Comparison of ENCODE assay signal across 8 cellular contexts in the genomic region with DNA sequence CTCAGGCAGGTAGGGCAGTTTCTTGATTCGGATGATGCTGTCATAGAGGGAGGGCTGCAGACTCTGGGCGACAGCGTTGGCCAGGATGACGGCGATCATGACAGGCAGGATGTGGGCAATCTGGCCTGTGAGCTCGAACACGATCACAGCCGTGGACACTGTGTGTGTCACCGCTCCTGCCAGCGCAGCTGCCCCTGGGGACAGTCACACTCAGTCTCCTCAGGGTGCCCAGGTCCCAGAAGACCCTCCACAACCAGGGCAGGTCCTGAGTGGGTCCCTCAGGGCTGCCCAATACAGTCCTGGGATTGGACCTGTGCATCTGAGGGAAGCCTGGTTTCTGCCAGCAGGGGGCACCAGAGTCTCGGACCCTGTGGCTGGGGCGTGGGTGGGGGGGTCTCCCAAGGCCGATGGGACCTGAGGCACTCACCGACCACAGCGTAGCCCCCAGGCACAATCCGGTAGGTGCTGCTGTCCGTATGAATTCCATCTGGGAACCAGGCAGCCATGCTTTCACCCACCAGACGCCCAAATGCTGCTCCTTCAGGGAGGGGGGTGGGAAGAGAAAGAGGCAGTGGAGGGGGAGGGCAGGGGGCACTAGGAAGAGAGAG. TPM values are rescaled to one million over a fixed set of nuclear protein-coding genes. Genes with fewer than 3 reads are reported as not detected.
DNase-seq lines count a peak whose midpoint lies in the region; ATAC-seq, FAIRE-seq and TF ChIP-seq lines count a peak whose summit lies in the region.

No MANE protein-coding gene starts in this region.

- no peak overlapping the region for H3K4me3 ChIP-seq in GM12878

- no peak for TF ChIP-seq POLR2A in GM12878 (IDR thresholded peaks at IDR 0.05; ENCODE audit: low read depth, low read length)

- SMC1A ChIA-PET in GM12878 (lab: Charles Lee; ENCODE audit: uncharacterized antibody, unreplicated experiment) = interaction anchor here (0.6 to 1.2 kb wide), 3 partner anchors 18 to 158 kb away, joined by 3 read pairs; no protein-coding TSS in a partner anchor

- H3K36me3 Mint-ChIP-seq in T-helper 17 cell (ENCODE audit: low read depth) = no peaks in the 10 kb centered on the region

- POLR2A ChIA-PET in GM12878 (lab: Charles Lee) = interaction anchor here (1.2 kb wide), 1 partner anchor 13 kb away, joined by 3 read pairs; no protein-coding TSS in a partner anchor

- H3K4me3 Mint-ChIP-seq in T-helper 17 cell = no peak overlapping the region

- no peaks in the 10 kb centered on the region for H3K79me2 ChIP-seq in GM12878 (ENCODE audit: control insufficient read depth, insufficient read depth, low read length)

- peaks cover 1% of the 10 kb centered on the region for H3K4me1 Mint-ChIP-seq in T-helper 17 cell

- H3K27me3 Mint-ChIP-seq in T-helper 17 cell = no peaks in the 10 kb centered on the region

- H4K20me1 ChIP-seq in GM12878 (ENCODE audit: control insufficient read depth, insufficient read depth) = no peaks in the 10 kb centered on the region

- BruUV-seq in GM12878 (replicated peaks; lab: Mats Ljungman, UMichigan) = no TSS peak

- H3K27ac ChIP-seq in GM12878 (ENCODE audit: control insufficient read depth, insufficient read depth) = no peak overlapping the region

- H2AFZ ChIP-seq in GM12878 (ENCODE audit: control insufficient read depth, low read depth, low read length) = no peak overlapping the region; the same call in 1 of the 2 replicates

- TF ChIP-seq EP300 in GM12878 (IDR thresholded peaks at IDR 0.05; ENCODE audit: borderline replicate concordance in 1 of 2, control insufficient read depth in 1 of 2, low read depth in 2 of 2, low read length in 2 of 2) = no peak

- CTCF ChIA-PET in GM12878 (lab: Yijun Ruan, JAX) = interaction anchor here (0.7 to 3.7 kb wide), 18 partner anchors 9 to 459 kb away, joined by 3 to 26 read pairs (median 4); partner anchors contain the start of gene FAM131A

- H3K27ac Mint-ChIP-seq in T-helper 17 cell = no peak overlapping the region

- FAIRE-seq in GM12878 (lab: Jason Lieb, UNC) = peak; percentile 23

- RAD21 ChIA-PET in GM12878 (lab: Charles Lee; ENCODE audit: unreplicated experiment) = interaction anchor here (1.2 to 2.6 kb wide), 2 partner anchors 17 to 160 kb away, joined by 9 to 11 read pairs; no protein-coding TSS in a partner anchor

- peak; percentile 71 for DNase-seq in AG20443 (ENCODE audit: low spot score)
- peak; percentile 37 to 51 (median 49) for DNase-seq in T-helper 17 cell
- no peak for DNase-seq in GM12878 (ENCODE audit: low read depth, low spot score)
- DNase-seq in kidney tubule cell (ENCODE audit: low spot score) = peak; percentile 23
- peak; percentile 54 for DNase-seq in stimulated activated CD8-positive, alpha-beta memory T cell treated with anti-CD3 and anti-CD28 coated beads, Interleukin-15, amount 100 ng/mL, for 1 hour (ENCODE audit: low read depth)
- no peak for DNase-seq in GF-D8 (lab: John Stamatoyannopoulos, UW)
- DNase-seq in pons (ENCODE audit: low spot score) = no peak

- no peak overlapping the region for H3K9ac ChIP-seq in GM12878 (ENCODE audit: control insufficient read depth, insufficient read depth, low read length)

- H3K4me1 ChIP-seq in GM12878 (ENCODE audit: control insufficient read depth, insufficient read depth, low read length) = no peaks in the 10 kb centered on the region

- no peak overlapping the region for H3K4me2 ChIP-seq in GM12878 (ENCODE audit: control insufficient read depth, insufficient read depth)

- 24% methylated on average over 18 of the region's 18 CpGs for WGBS in GM12878 (ENCODE audit: insufficient coverage, insufficient replicate concordance, low lambda C conversion rate, missing lambda C conversion rate)

- no peaks in the 10 kb centered on the region for H3K36me3 ChIP-seq in GM12878 (ENCODE audit: control insufficient read depth in 2 of 2, insufficient read depth in 2 of 2, low read length in 1 of 2)

- in situ Hi-C loops in GM12878 (cut with MboI) = no loop called here

- H3K27me3 ChIP-seq in GM12878 (replicated peaks in 1 of 2; ENCODE audit: control insufficient read depth in 2 of 2, insufficient read depth in 2 of 2, low read length in 1 of 2) = no peaks in the 10 kb centered on the region; a peak in 1 of 4 replicates

- ATAC-seq in GM21825 (IDR thresholded peaks at IDR 0.05; ENCODE audit: unreplicated experiment) (peak; percentile 57), T-helper 17 cell (peak; percentile 76), GM12878 (peak; percentile 94)

- peak; percentile 78 to 91 (median 79) for TF ChIP-seq CTCF in GM12878 (IDR thresholded peaks at IDR 0.05 in 2 of 3, conservative IDR thresholded peaks at IDR 0.05 in 1 of 3; ENCODE audit: control insufficient read depth in 2 of 3, extremely low read depth in 1 of 3, insufficient read depth in 1 of 3, low read depth in 3 of 3, low read length in 3 of 3)

- TF ChIP-seq RAD21 in GM12878 (IDR thresholded peaks at IDR 0.05; ENCODE audit: insufficient read depth, low read depth, low read length) = peak; percentile 61

- H3K9me3 ChIP-seq in T-helper 17 cell (ENCODE audit: control insufficient read depth, low read length, poor library complexity, severe bottlenecking) (no peaks in the 10 kb centered on the region), GM12878 (replicated peaks; ENCODE audit: control insufficient read depth, insufficient read depth, low read length) (no peaks in the 10 kb centered on the region)

- intact Hi-C loops in GM12878 (cut with micrococcal nuclease; ENCODE audit: unreplicated experiment) = no loop called here

RNA-seq across cellular contexts. Expression of gene CLCN2, which starts 7.2 kb away (rescaled TPM):
- 1 to 10 TPM; 4.6 TPM for total RNA-seq in T-helper 17 cell
- total RNA-seq in GM12878 (2013; cell fraction: nucleolus; rRNA removed) = 3.0 and 3.7 TPM in 2 replicates
- 1.4 and 1.5 TPM in 2 replicates for total RNA-seq in GM12878 (2014; rRNA removed)
- 0.85 and 1.0 TPM in 2 replicates for total RNA-seq in GM12878 (2014; rRNA removed; fragmentation: Illumina TruSeq; extraction: Trizol)
- total RNA-seq in GM12878 (2021) = 1.7 and 2.6 TPM in 2 replicates
- polyA plus RNA-seq in GM12878 (2011; ENCODE audit: low read depth) = 0.60 TPM
- 0.22 and 0.80 TPM in 2 replicates for polyA plus RNA-seq in GM12878 (2011; rRNA removed)
- 0.39 and 0.79 TPM in 2 replicates for polyA plus RNA-seq in GM12878 (2011; cell fraction: cytosol; rRNA removed)
- 6.9 and 9.4 TPM in 2 replicates for polyA plus RNA-seq in GM12878 (2011; cell fraction: nucleus; rRNA removed)
- 0.77 and 0.91 TPM in 2 replicates for polyA plus RNA-seq in GM12878 (2012)
- 0.89 and 1.1 TPM in 2 replicates for polyA plus RNA-seq in GM12878 (2014; fragmentation: Illumina TruSeq; extraction: Trizol)
- under 1 TPM in 1 of 2 experiments, not detected in 1; 0.13 TPM for polyA plus RNA-seq in GM12878 (2014; fragmentation: Nextera tagmentation; extraction: Ambion mirVana)
- polyA plus RNA-seq in GM12878 (2014; rRNA removed) = 2.4 and 2.5 TPM in 2 replicates
- under 1 TPM; 0.73 to 0.79 TPM for polyA plus RNA-seq in GM12878 (2016; fragmentation: Nextera tagmentation; extraction: Ambion mirVana)
- polyA minus RNA-seq in GM12878 (2011; rRNA and poly(A)+ RNA removed) = 1.0 and 1.9 TPM in 2 replicates
- polyA minus RNA-seq in GM12878 (2011; cell fraction: cytosol; rRNA and poly(A)+ RNA removed) = 0.62 TPM in 1 of 2 replicates, not detected in the other
- 4.8 and 9.9 TPM in 2 replicates for polyA minus RNA-seq in GM12878 (2011; cell fraction: nucleus; rRNA and poly(A)+ RNA removed)

RNA-seq across cellular contexts. Expression of gene POLR2H, which starts 7.3 kb away (rescaled TPM):
- 10 to 100 TPM; 28.6 to 38.3 TPM for total RNA-seq in T-helper 17 cell
- 75.3 and 82.0 TPM in 2 replicates for total RNA-seq in GM12878 (2013; cell fraction: nucleolus; rRNA removed)
- total RNA-seq in GM12878 (2014; rRNA removed) = 101 and 110 TPM in 2 replicates
- total RNA-seq in GM12878 (2014; rRNA removed; fragmentation: Illumina TruSeq; extraction: Trizol) = 105 and 110 TPM in 2 replicates
- total RNA-seq in GM12878 (2021) = 74.2 and 81.1 TPM in 2 replicates
- polyA plus RNA-seq in GM12878 (2011; ENCODE audit: low read depth) = 51.1 TPM
- 295 and 342 TPM in 2 replicates for polyA plus RNA-seq in GM12878 (2011; rRNA removed)
- 190 and 323 TPM in 2 replicates for polyA plus RNA-seq in GM12878 (2011; cell fraction: cytosol; rRNA removed)
- 183 and 205 TPM in 2 replicates for polyA plus RNA-seq in GM12878 (2011; cell fraction: nucleus; rRNA removed)
- polyA plus RNA-seq in GM12878 (2012) = 77.9 and 103 TPM in 2 replicates
- polyA plus RNA-seq in GM12878 (2014; fragmentation: Illumina TruSeq; extraction: Trizol) = 112 and 141 TPM in 2 replicates
- polyA plus RNA-seq in GM12878 (2014; fragmentation: Nextera tagmentation; extraction: Ambion mirVana) = 100 to 1,000 TPM; 356 to 357 TPM
- polyA plus RNA-seq in GM12878 (2014; rRNA removed) = 134 and 136 TPM in 2 replicates
- 100 to 1,000 TPM; 146 TPM for polyA plus RNA-seq in GM12878 (2016; fragmentation: Nextera tagmentation; extraction: Ambion mirVana)
- 92.3 and 104 TPM in 2 replicates for polyA minus RNA-seq in GM12878 (2011; rRNA and poly(A)+ RNA removed)
- polyA minus RNA-seq in GM12878 (2011; cell fraction: cytosol; rRNA and poly(A)+ RNA removed) = 37.6 and 38.4 TPM in 2 replicates
- 34.7 and 52.0 TPM in 2 replicates for polyA minus RNA-seq in GM12878 (2011; cell fraction: nucleus; rRNA and poly(A)+ RNA removed)

RNA-seq across cellular contexts. Expression of gene FAM131A, which starts 16.8 kb away (rescaled TPM):
- total RNA-seq in T-helper 17 cell = 10 to 100 TPM in 1 of 2 donors, 1 to 10 TPM in 1; 7.9 to 10.9 TPM
- total RNA-seq in GM12878 (2013; cell fraction: nucleolus; rRNA removed) = 11.0 and 11.8 TPM in 2 replicates
- 4.0 and 4.5 TPM in 2 replicates for total RNA-seq in GM12878 (2014; rRNA removed)
- total RNA-seq in GM12878 (2014; rRNA removed; fragmentation: Illumina TruSeq; extraction: Trizol) = 1.4 and 1.9 TPM in 2 replicates
- total RNA-seq in GM12878 (2021) = 3.0 and 5.0 TPM in 2 replicates
- polyA plus RNA-seq in GM12878 (2011; ENCODE audit: low read depth) = 1.5 TPM
- 0.17 and 0.42 TPM in 2 replicates for polyA plus RNA-seq in GM12878 (2011; rRNA removed)
- 0.45 and 0.77 TPM in 2 replicates for polyA plus RNA-seq in GM12878 (2011; cell fraction: cytosol; rRNA removed)
- 1.0 and 1.5 TPM in 2 replicates for polyA plus RNA-seq in GM12878 (2011; cell fraction: nucleus; rRNA removed)
- 2.1 and 3.3 TPM in 2 replicates for polyA plus RNA-seq in GM12878 (2012)
- 0.74 and 1.4 TPM in 2 replicates for polyA plus RNA-seq in GM12878 (2014; fragmentation: Illumina TruSeq; extraction: Trizol)
- under 1 TPM; 0.31 to 0.47 TPM for polyA plus RNA-seq in GM12878 (2014; fragmentation: Nextera tagmentation; extraction: Ambion mirVana)
- 4.5 and 5.1 TPM in 2 replicates for polyA plus RNA-seq in GM12878 (2014; rRNA removed)
- 1 to 10 TPM; 1.0 to 1.7 TPM for polyA plus RNA-seq in GM12878 (2016; fragmentation: Nextera tagmentation; extraction: Ambion mirVana)
- 0.15 and 0.72 TPM in 2 replicates for polyA minus RNA-seq in GM12878 (2011; rRNA and poly(A)+ RNA removed)
- polyA minus RNA-seq in GM12878 (2011; cell fraction: cytosol; rRNA and poly(A)+ RNA removed) = not detected in 2 replicates
- polyA minus RNA-seq in GM12878 (2011; cell fraction: nucleus; rRNA and poly(A)+ RNA removed) = 0.36 and 3.0 TPM in 2 replicates

RNA-seq across cellular contexts. Expression of gene THPO, which starts 23.8 kb away (rescaled TPM):
- total RNA-seq in T-helper 17 cell (not detected), GM12878 (2014; rRNA removed) (not detected in 2 replicates), GM12878 (2014; rRNA removed; fragmentation: Illumina TruSeq; extraction: Trizol) (not detected in 2 replicates), GM12878 (2021) (not detected in 2 replicates)
- total RNA-seq in GM12878 (2013; cell fraction: nucleolus; rRNA removed) = not detected in 2 replicates
- not detected for polyA plus RNA-seq in GM12878 (2011; ENCODE audit: low read depth)
- polyA plus RNA-seq in GM12878 (2011; rRNA removed) (not detected in 2 replicates), GM12878 (2014; fragmentation: Illumina TruSeq; extraction: Trizol) (not detected in 2 replicates), GM12878 (2014; fragmentation: Nextera tagmentation; extraction: Ambion mirVana) (not detected), GM12878 (2014; rRNA removed) (not detected in 2 replicates), GM12878 (2016; fragmentation: Nextera tagmentation; extraction: Ambion mirVana) (not detected)
- polyA plus RNA-seq in GM12878 (2011; cell fraction: cytosol; rRNA removed) = not detected in 2 replicates
- polyA plus RNA-seq in GM12878 (2011; cell fraction: nucleus; rRNA removed) = not detected in 2 replicates
- polyA plus RNA-seq in GM12878 (2012) = not detected in 2 replicates
- polyA minus RNA-seq in GM12878 (2011; rRNA and poly(A)+ RNA removed) = not detected in 2 replicates
- polyA minus RNA-seq in GM12878 (2011; cell fraction: cytosol; rRNA and poly(A)+ RNA removed) = not detected in 2 replicates
- polyA minus RNA-seq in GM12878 (2011; cell fraction: nucleus; rRNA and poly(A)+ RNA removed) = not detected in 2 replicates

RNA-seq across cellular contexts. Expression of gene CHRD, which starts 25.6 kb away (rescaled TPM):
- not detected for total RNA-seq in T-helper 17 cell
- 0.25 TPM in 1 of 2 replicates, not detected in the other for total RNA-seq in GM12878 (2013; cell fraction: nucleolus; rRNA removed)
- not detected in 2 replicates for total RNA-seq in GM12878 (2014; rRNA removed)
- not detected in 2 replicates for total RNA-seq in GM12878 (2014; rRNA removed; fragmentation: Illumina TruSeq; extraction: Trizol)
- total RNA-seq in GM12878 (2021) = 0.32 TPM in 1 of 2 replicates, not detected in the other
- polyA plus RNA-seq in GM12878 (2011; ENCODE audit: low read depth) = not detected
- not detected in 2 replicates for polyA plus RNA-seq in GM12878 (2011; rRNA removed)
- 0.04 TPM in 1 of 2 replicates, not detected in the other for polyA plus RNA-seq in GM12878 (2011; cell fraction: cytosol; rRNA removed)
- polyA plus RNA-seq in GM12878 (2011; cell fraction: nucleus; rRNA removed) = 0.07 and 0.16 TPM in 2 replicates
- not detected in 2 replicates for polyA plus RNA-seq in GM12878 (2012)
- polyA plus RNA-seq in GM12878 (2014; fragmentation: Illumina TruSeq; extraction: Trizol) = not detected in 2 replicates
- not detected for polyA plus RNA-seq in GM12878 (2014; fragmentation: Nextera tagmentation; extraction: Ambion mirVana)
- not detected in 2 replicates for polyA plus RNA-seq in GM12878 (2014; rRNA removed)
- polyA plus RNA-seq in GM12878 (2016; fragmentation: Nextera tagmentation; extraction: Ambion mirVana) = not detected
- not detected in 2 replicates for polyA minus RNA-seq in GM12878 (2011; rRNA and poly(A)+ RNA removed)
- not detected in 2 replicates for polyA minus RNA-seq in GM12878 (2011; cell fraction: cytosol; rRNA and poly(A)+ RNA removed)
- not detected in 2 replicates for polyA minus RNA-seq in GM12878 (2011; cell fraction: nucleus; rRNA and poly(A)+ RNA removed)

Comparison
In these comparisons a context has a peak if more than half of its experiments do, and no peak if none do; other contexts are left out.
1. DNase-seq: peak in AG20443 (single experiment), T-helper 17 cell (3 of 3), kidney tubule cell (single experiment) and stimulated activated CD8-positive, alpha-beta memory T cell treated with anti-CD3 and anti-CD28 coated beads, Interleukin-15, amount 100 ng/mL, for 1 hour (single experiment); none in GM12878 (single experiment), GF-D8 (single experiment) and pons (single experiment).
2. Peak in every context shown above with its lines, with median percentiles within 50 percentile points of each other: ATAC-seq.